Comparison of ENCODE assay signal across 1 cellular context in the genomic region with DNA sequence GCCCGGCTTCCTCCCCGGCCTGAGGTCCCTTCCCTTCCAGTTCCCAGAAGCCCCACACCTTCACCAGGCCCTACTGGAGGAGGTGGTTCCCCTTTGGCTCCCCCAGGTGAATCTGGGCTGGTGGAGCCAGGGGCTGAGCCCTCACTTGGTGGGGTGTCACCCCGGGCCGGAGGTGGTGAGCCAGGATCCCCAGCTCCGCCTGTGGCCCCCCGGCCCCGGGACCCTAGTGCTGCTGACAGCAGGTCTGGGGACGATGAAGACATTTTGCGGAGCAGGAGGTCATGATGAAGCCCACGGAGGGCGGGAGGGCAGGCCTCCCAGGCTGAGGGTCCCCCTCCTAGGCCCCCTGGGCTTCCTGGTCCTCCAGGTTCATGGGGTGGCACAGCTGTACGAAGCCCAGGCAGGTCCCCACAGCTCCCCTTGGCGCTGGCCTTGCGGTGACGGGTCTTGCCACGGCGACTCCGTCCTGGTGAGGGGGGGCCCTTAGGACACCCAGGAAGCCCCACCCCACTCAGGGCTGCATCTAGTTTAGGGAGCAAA.
TF ChIP-seq lines count a peak whose summit lies in the region.

No MANE protein-coding gene starts in this region.

TF ChIP-seq in GM12878, 131 proteins besides CTCF, POLR2A, EP300 and RAD21:
- TF ChIP-seq NFXL1 (IDR thresholded peaks at IDR 0.05; ENCODE audit: borderline replicate concordance) (no peak), MYC (IDR thresholded peaks at IDR 0.05; ENCODE audit: insufficient read depth, insufficient read length, insufficient replicate concordance, low read length, severe bottlenecking) (no peak), NRF1 (conservative IDR thresholded peaks at IDR 0.05; ENCODE audit: low read depth, low read length) (no peak), POLR2AphosphoS5 (IDR thresholded peaks at IDR 0.05; ENCODE audit: low read length) (peak; percentile 39; the same call in 1 of the 2 replicates), SIN3A (IDR thresholded peaks at IDR 0.05; ENCODE audit: low read depth, low read length) (no peak), STAT3 (IDR thresholded peaks at IDR 0.05; ENCODE audit: low read depth, low read length) (no peak), SMAD5 (IDR thresholded peaks at IDR 0.05; ENCODE audit: low read depth) (0 out of 2 replicates have a peak, but pooled peaks have one; percentile 34), ZZZ3 (IDR thresholded peaks at IDR 0.05; ENCODE audit: control insufficient read depth, insufficient read length, low read depth) (no peak), ZNF24 (IDR thresholded peaks at IDR 0.05) (no peak), MEF2A (IDR thresholded peaks at IDR 0.05; ENCODE audit: insufficient read depth, low read depth, low read length) (no peak), SPI1 (IDR thresholded peaks at IDR 0.05; ENCODE audit: borderline replicate concordance, insufficient read depth, low read depth, low read length) (no peak), BRCA1 (IDR thresholded peaks at IDR 0.05; ENCODE audit: low read depth, low read length) (no peak), NR2F1 (conservative IDR thresholded peaks at IDR 0.05) (no peak), YBX1 (IDR thresholded peaks at IDR 0.05) (no peak), SIX5 (IDR thresholded peaks at IDR 0.05; ENCODE audit: low read depth, low read length, severe bottlenecking) (no peak), PML (IDR thresholded peaks at IDR 0.05; ENCODE audit: low read length) (peak; percentile 38), RB1 (IDR thresholded peaks at IDR 0.05; ENCODE audit: borderline replicate concordance) (no peak), MEF2B (IDR thresholded peaks at IDR 0.05; ENCODE audit: partially characterized antibody, poor library complexity, severe bottlenecking) (no peak), FOXM1 (IDR thresholded peaks at IDR 0.05; ENCODE audit: low read depth, low read length) (no peak), TARDBP (IDR thresholded peaks at IDR 0.05; ENCODE audit: borderline replicate concordance) (no peak), ESRRA (IDR thresholded peaks at IDR 0.05; ENCODE audit: low read length) (no peak), TAF1 (IDR thresholded peaks at IDR 0.05; ENCODE audit: borderline replicate concordance, low read depth, low read length) (no peak)
- TF ChIP-seq, protein P1, sequence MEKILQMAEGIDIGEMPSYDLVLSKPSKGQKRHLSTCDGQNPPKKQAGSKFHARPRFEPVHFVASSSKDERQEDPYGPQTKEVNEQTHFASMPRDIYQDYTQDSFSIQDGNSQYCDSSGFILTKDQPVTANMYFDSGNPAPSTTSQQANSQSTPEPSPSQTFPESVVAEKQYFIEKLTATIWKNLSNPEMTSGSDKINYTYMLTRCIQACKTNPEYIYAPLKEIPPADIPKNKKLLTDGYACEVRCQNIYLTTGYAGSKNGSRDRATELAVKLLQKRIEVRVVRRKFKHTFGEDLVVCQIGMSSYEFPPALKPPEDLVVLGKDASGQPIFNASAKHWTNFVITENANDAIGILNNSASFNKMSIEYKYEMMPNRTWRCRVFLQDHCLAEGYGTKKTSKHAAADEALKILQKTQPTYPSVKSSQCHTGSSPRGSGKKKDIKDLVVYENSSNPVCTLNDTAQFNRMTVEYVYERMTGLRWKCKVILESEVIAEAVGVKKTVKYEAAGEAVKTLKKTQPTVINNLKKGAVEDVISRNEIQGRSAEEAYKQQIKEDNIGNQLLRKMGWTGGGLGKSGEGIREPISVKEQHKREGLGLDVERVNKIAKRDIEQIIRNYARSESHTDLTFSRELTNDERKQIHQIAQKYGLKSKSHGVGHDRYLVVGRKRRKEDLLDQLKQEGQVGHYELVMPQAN (conservative IDR thresholded peaks at IDR 0.05) = no peak
- TF ChIP-seq, protein P2, sequence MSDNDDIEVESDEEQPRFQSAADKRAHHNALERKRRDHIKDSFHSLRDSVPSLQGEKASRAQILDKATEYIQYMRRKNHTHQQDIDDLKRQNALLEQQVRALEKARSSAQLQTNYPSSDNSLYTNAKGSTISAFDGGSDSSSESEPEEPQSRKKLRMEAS (IDR thresholded peaks at IDR 0.05; ENCODE audit: low read depth, low read length) = no peak
- TF ChIP-seq, protein P3, sequence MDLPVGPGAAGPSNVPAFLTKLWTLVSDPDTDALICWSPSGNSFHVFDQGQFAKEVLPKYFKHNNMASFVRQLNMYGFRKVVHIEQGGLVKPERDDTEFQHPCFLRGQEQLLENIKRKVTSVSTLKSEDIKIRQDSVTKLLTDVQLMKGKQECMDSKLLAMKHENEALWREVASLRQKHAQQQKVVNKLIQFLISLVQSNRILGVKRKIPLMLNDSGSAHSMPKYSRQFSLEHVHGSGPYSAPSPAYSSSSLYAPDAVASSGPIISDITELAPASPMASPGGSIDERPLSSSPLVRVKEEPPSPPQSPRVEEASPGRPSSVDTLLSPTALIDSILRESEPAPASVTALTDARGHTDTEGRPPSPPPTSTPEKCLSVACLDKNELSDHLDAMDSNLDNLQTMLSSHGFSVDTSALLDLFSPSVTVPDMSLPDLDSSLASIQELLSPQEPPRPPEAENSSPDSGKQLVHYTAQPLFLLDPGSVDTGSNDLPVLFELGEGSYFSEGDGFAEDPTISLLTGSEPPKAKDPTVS (IDR thresholded peaks at IDR 0.05; ENCODE audit: low read depth, low read length) = no peak
- TF ChIP-seq, protein P4, sequence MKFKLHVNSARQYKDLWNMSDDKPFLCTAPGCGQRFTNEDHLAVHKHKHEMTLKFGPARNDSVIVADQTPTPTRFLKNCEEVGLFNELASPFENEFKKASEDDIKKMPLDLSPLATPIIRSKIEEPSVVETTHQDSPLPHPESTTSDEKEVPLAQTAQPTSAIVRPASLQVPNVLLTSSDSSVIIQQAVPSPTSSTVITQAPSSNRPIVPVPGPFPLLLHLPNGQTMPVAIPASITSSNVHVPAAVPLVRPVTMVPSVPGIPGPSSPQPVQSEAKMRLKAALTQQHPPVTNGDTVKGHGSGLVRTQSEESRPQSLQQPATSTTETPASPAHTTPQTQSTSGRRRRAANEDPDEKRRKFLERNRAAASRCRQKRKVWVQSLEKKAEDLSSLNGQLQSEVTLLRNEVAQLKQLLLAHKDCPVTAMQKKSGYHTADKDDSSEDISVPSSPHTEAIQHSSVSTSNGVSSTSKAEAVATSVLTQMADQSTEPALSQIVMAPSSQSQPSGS (IDR thresholded peaks at IDR 0.05; ENCODE audit: low read length) = 0 out of 2 replicates have a peak, but pooled peaks have one; percentile 7
